Comparison of ENCODE assay signal across 8 cellular contexts in the genomic region with DNA sequence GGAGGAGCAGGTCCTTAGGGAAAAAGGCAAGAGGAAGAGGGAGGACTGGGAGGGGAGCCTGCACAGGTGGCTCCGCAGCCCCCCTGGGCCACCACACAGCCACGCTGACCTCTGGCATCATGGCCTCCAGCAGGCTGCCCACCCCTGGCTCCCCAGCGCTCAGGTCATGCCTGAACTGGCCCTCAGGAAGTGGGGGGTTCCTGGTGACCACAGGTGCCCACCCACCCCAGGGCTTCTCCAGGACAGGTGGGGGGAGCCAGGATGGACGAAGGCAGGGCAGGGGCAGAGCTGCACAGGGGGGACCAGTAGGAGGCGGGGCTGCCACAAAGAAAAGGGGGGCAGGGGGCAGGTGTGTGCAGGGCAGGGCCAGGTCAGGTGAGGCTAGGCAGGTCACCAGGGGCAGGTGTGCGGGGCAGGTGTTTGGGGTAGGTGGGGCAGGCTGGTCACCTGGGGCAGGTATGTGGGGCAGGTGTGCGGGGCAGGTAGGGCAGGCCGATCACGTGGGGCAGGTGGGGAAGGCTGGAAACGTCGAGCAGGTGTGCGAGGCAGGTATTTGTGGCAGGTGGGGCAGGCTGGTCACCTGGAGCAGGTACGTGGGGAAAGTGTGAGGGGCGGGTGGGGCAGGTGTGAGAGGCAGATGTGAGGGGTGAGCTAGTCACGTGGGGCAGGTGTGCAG. TPM values are rescaled to one million over a fixed set of nuclear protein-coding genes. Genes with fewer than 3 reads are reported as not detected.
DNase-seq lines count a peak whose midpoint lies in the region; ATAC-seq and TF ChIP-seq lines count a peak whose summit lies in the region.

No MANE protein-coding gene starts in this region.

- no peak for TF ChIP-seq CTCF in AG09309 (IDR thresholded peaks at IDR 0.05; ENCODE audit: control insufficient read depth, insufficient read depth, low read depth, low read length, missing control alignments)
- TF ChIP-seq CTCF in HL-60 (IDR thresholded peaks at IDR 0.05; ENCODE audit: insufficient read depth, low read length), result no peak
- no peak for TF ChIP-seq CTCF in mucosa of descending colon (IDR thresholded peaks at IDR 0.05)

- H3K36me3 ChIP-seq in mucosa of descending colon (ENCODE audit: low read depth), result peaks cover 4% of the 10 kb centered on the region

- no peaks in the 10 kb centered on the region for H3K9me3 ChIP-seq in mucosa of descending colon

- H3K4me1 ChIP-seq in mucosa of descending colon (ENCODE audit: low read depth), result peaks cover 30% of the 10 kb centered on the region

- H3K27me3 ChIP-seq in HL-60 (ENCODE audit: insufficient read depth, poor library complexity, severe bottlenecking), result no peaks in the 10 kb centered on the region

- H3K27ac ChIP-seq in HL-60 (replicated peaks) (no peak overlapping the region), angular gyrus (ENCODE audit: low read depth, low read length) (peak overlapping the region; percentile 45)

- peak overlapping the region; percentile 53 for H3K4me3 ChIP-seq in AG09309 (ENCODE audit: control insufficient read depth, low read depth, low read length)
- peak overlapping the region; percentile 60 for H3K4me3 ChIP-seq in HL-60 (replicated peaks; ENCODE audit: insufficient read depth, low read length)
- H3K4me3 ChIP-seq in mucosa of descending colon, result no peak overlapping the region

- ATAC-seq in mucosa of descending colon (no peak), HG03442 (IDR thresholded peaks at IDR 0.05; ENCODE audit: unreplicated experiment) (no peak)

- intact Hi-C loops in mucosa of descending colon (cut with DNase I, micrococcal nuclease), result no loop called here

- no peak for DNase-seq in AG09309 (ENCODE audit: low read depth)
- DNase-seq in HL-60 (ENCODE audit: low read depth in 1 of 2, low spot score in 1 of 2), result no peak
- DNase-seq in mucosa of descending colon, result peak; percentile 50 to 87 (median 64)
- no peak for DNase-seq in iPS-NIHi11 (ENCODE audit: low spot score)
- DNase-seq in putamen (ENCODE audit: low spot score), result no peak
- DNase-seq in HuH-7 (ENCODE audit: low spot score), result no peak

RNA-seq across cellular contexts. Expression of gene DEAF1, which starts 1.0 kb away (rescaled TPM):
- 10 to 100 TPM; 25.1 to 35.7 (median 25.9) TPM for total RNA-seq in mucosa of descending colon

RNA-seq across cellular contexts. Expression of gene TMEM80, which starts 1.6 kb away (rescaled TPM):
- 10 to 100 TPM; 31.6 to 43.1 (median 38.0) TPM for total RNA-seq in mucosa of descending colon

RNA-seq across cellular contexts. Expression of gene EPS8L2, which starts 12.0 kb away (rescaled TPM):
- total RNA-seq in mucosa of descending colon, result 100 to 1,000 TPM; 176 to 335 (median 253) TPM

RNA-seq across cellular contexts. Expression of gene TALDO1, which starts 53.2 kb away (rescaled TPM):
- 100 to 1,000 TPM; 101 to 158 (median 128) TPM for total RNA-seq in mucosa of descending colon

RNA-seq across cellular contexts. Expression of gene DRD4, which starts 57.0 kb away (rescaled TPM):
- 1 to 10 TPM; 1.2 to 2.4 (median 1.8) TPM for total RNA-seq in mucosa of descending colon

Comparison
In these comparisons a context has a peak if more than half of its experiments do, and no peak if none do; other contexts are left out.
1. DNase-seq: peak in mucosa of descending colon (3 of 3); none in AG09309 (single experiment), HL-60 (0 of 2), iPS-NIHi11 (single experiment), putamen (single experiment) and HuH-7 (single experiment).